9 cellular contexts compared by ENCODE assay signal in the genomic region with DNA sequence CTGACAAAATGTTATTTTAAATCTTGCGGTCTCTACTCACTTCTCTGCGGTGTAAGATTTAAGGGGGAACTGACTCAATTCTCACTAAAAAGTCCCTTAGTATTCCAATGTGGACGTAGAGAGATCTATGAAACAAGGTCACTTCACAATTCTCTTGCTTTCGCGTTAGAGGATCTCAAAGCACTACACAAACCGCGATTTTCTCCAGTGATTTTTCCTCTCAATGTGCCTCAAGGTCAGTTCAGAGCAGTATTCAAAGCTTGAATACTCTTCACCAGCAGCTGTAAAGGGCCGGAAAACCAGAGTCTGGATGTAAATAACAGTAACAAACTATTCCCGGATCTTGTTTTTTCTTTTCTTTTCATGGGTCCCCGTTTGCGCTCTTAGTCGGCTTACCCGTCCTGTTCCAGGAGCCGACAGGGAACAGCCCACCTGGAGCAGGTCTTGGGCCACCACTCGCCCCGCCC.
DNase-seq lines count a peak whose midpoint lies in the region.
"Had no signal": no experiment of that assay in that cellular context is flagged by ENCODE, and none has a peak within 500 bp of the region (broad histone marks: within the 10 kb centered on the region; RNA-seq: fewer than 3 reads in every experiment).

No MANE protein-coding gene starts in this region.

- intact Hi-C loops in activated CD4-positive, alpha-beta T cell treated with anti-CD3 and anti-CD28 coated beads, Interleukin-2, amount 10 ng/mL, durations not matched to agents 24 days and 14 days (cut with micrococcal nuclease), result loop anchor here (2.0 to 10.0 kb wide), 5 partner anchors 62 to 462 kb away; no protein-coding TSS in a partner anchor

- H3K4me3 ChIP-seq in mesodermal cell (ENCODE audit: extremely low read depth, insufficient read depth, low read length, poor library complexity, severe bottlenecking), result peak overlapping the region; percentile 33
- H3K4me3 ChIP-seq in urinary bladder (ENCODE audit: low read depth, low read length), result peak overlapping the region; percentile 29

- H3K27me3 Mint-ChIP-seq in activated CD4-positive, alpha-beta T cell treated with anti-CD3 and anti-CD28 coated beads, Interleukin-2, amount 10 ng/mL, durations not matched to agents 24 days and 14 days, result peaks cover 34% of the 10 kb centered on the region

- no peak overlapping the region for H3K4me3 Mint-ChIP-seq in activated CD4-positive, alpha-beta T cell treated with anti-CD3 and anti-CD28 coated beads, Interleukin-2, amount 10 ng/mL, durations not matched to agents 24 days and 14 days
- H3K4me3 Mint-ChIP-seq: mesothelial cell of epicardium had no signal

- H3K36me3 ChIP-seq in mesodermal cell (ENCODE audit: control insufficient read depth, insufficient read depth, low read length) (no peaks in the 10 kb centered on the region), urinary bladder (ENCODE audit: insufficient read depth) (no peaks in the 10 kb centered on the region)

- no peak overlapping the region for H3K27ac Mint-ChIP-seq in activated CD4-positive, alpha-beta T cell treated with anti-CD3 and anti-CD28 coated beads, Interleukin-2, amount 10 ng/mL, durations not matched to agents 24 days and 14 days
- H3K27ac Mint-ChIP-seq: mesothelial cell of epicardium had no signal

- H3K9me3 ChIP-seq in mesodermal cell (ENCODE audit: control insufficient read depth, low read length), result no peaks in the 10 kb centered on the region

- WGBS in mesodermal cell (ENCODE audit: insufficient coverage in 2 of 2), 2 experiments, result 6 to 19% methylated on average over 10 to 14 of the region's 16 CpGs
- WGBS in urinary bladder, result 3% methylated on average over 16 of the region's 16 CpGs

- H3K4me1 ChIP-seq in mesodermal cell (ENCODE audit: control insufficient read depth, insufficient read depth, low read length, poor library complexity, severe bottlenecking) (peaks cover 8% of the 10 kb centered on the region), urinary bladder (ENCODE audit: insufficient read depth) (no peaks in the 10 kb centered on the region)

- no peak overlapping the region for H3K27ac ChIP-seq in mesodermal cell (ENCODE audit: low read depth, low read length, severe bottlenecking)
- H3K27ac ChIP-seq in urinary bladder (ENCODE audit: low read depth), result no peak overlapping the region

- H3K36me3 Mint-ChIP-seq in activated CD4-positive, alpha-beta T cell treated with anti-CD3 and anti-CD28 coated beads, Interleukin-2, amount 10 ng/mL, durations not matched to agents 24 days and 14 days (ENCODE audit: low read depth), result no peaks in the 10 kb centered on the region
- H3K36me3 Mint-ChIP-seq: mesothelial cell of epicardium had no signal

- H3K4me1 Mint-ChIP-seq in activated CD4-positive, alpha-beta T cell treated with anti-CD3 and anti-CD28 coated beads, Interleukin-2, amount 10 ng/mL, durations not matched to agents 24 days and 14 days, result peaks cover 15% of the 10 kb centered on the region

- peaks cover 9% of the 10 kb centered on the region for H3K9me3 Mint-ChIP-seq in activated CD4-positive, alpha-beta T cell treated with anti-CD3 and anti-CD28 coated beads, Interleukin-2, amount 10 ng/mL, durations not matched to agents 24 days and 14 days
- H3K9me3 Mint-ChIP-seq: mesothelial cell of epicardium had no signal

- DNase-seq in activated CD4-positive, alpha-beta T cell treated with anti-CD3 and anti-CD28 coated beads for 48 hours, result peak; percentile 17
- no peak for DNase-seq in activated CD4-positive, alpha-beta T cell treated with anti-CD3 and anti-CD28 coated beads, Interleukin-2, amount 10 ng/mL, durations not matched to agents 24 days and 14 days
- peak; percentile 63 for DNase-seq in ecto neural progenitor cell (ENCODE audit: low spot score)
- DNase-seq in effector CD8-positive, alpha-beta T cell (lab: John Stamatoyannopoulos, UW), result no peak
- DNase-seq in NCI-H524 (lab: John Stamatoyannopoulos, UW), result no peak
- no peak for DNase-seq in stimulated activated naive CD4-positive, alpha-beta T cell (lab: John Stamatoyannopoulos, UW)

Comparison
In these comparisons a context has a peak if more than half of its experiments do, and no peak if none do; other contexts are left out.
1. DNase-seq: peak in activated CD4-positive, alpha-beta T cell treated with anti-CD3 and anti-CD28 coated beads for 48 hours (single experiment) and ecto neural progenitor cell (single experiment); none in activated CD4-positive, alpha-beta T cell treated with anti-CD3 and anti-CD28 coated beads, Interleukin-2, amount 10 ng/mL, durations not matched to agents 24 days and 14 days (single experiment), effector CD8-positive, alpha-beta T cell (single experiment), NCI-H524 (0 of 2) and stimulated activated naive CD4-positive, alpha-beta T cell (0 of 6).